ENCODE assay signal across 17 cellular contexts in genomic region chr2:150259746-150260145, GRCh38.
"Had no signal": no experiment of that assay in that cellular context is flagged by ENCODE, and none has a peak within 500 bp of the region (broad histone marks: within the 10 kb centered on the region; RNA-seq: fewer than 3 reads in every experiment).

No MANE protein-coding gene starts in this region.

- H3K27ac Mint-ChIP-seq: activated B cell treated with CpG ODN at 0.5 μM for 24 hours; activated CD4-positive, alpha-beta memory T cell treated with anti-CD3 and anti-CD28 coated beads for 36 hours; activated naive CD4-positive, alpha-beta T cell treated with anti-CD3 and anti-CD28 coated beads for 36 hours; activated T-cell treated with anti-CD3 and anti-CD28 coated beads, Interleukin-2, amount 50 U/mL, for 24 hours; natural killer cell; stimulated activated naive B cell treated with anti-CD40 and anti-IgM and Interleukin-4, amounts not matched to agents 10 μg/mL and 1 μg/mL and 100 μg/mL, for 72 hours; T-helper 2 cell treated with Interferon-gamma antibody and Interleukin-4, amounts not matched to agents 5 μg/mL and 100 μg/mL, for 36 hours had no signal

- H3K36me3 Mint-ChIP-seq: activated CD4-positive, alpha-beta memory T cell treated with anti-CD3 and anti-CD28 coated beads for 36 hours; stimulated activated naive B cell treated with anti-CD40 and anti-IgM and Interleukin-4, amounts not matched to agents 10 μg/mL and 1 μg/mL and 100 μg/mL, for 72 hours had no signal

- DNase-seq: activated B cell treated with CpG ODN at 0.5 μM for 24 hours; activated CD4-positive, alpha-beta memory T cell treated with anti-CD3 and anti-CD28 coated beads for 36 hours; activated CD4-positive, alpha-beta T cell treated with anti-CD3 and anti-CD28 coated beads for 4 hours; activated naive CD4-positive, alpha-beta T cell treated with anti-CD3 and anti-CD28 coated beads for 36 hours; activated T-cell treated with anti-CD3 and anti-CD28 coated beads, Interleukin-2, amount 50 U/mL, for 24 hours; dermis blood vessel endothelial cell; effector memory CD4-positive, alpha-beta T cell; foreskin melanocyte; kidney; left ventricle myocardium inferior; mammary epithelial cell; natural killer cell; stimulated activated naive B cell treated with anti-CD40 and anti-IgM and Interleukin-4, amounts not matched to agents 10 μg/mL and 1 μg/mL and 100 μg/mL, for 72 hours; upper lobe of left lung had no signal

- H3K9me3 Mint-ChIP-seq: activated CD4-positive, alpha-beta memory T cell treated with anti-CD3 and anti-CD28 coated beads for 36 hours; activated naive CD4-positive, alpha-beta T cell treated with anti-CD3 and anti-CD28 coated beads for 36 hours; T-helper 2 cell treated with Interferon-gamma antibody and Interleukin-4, amounts not matched to agents 5 μg/mL and 100 μg/mL, for 36 hours had no signal

- ATAC-seq: natural killer cell; stimulated activated naive B cell treated with anti-CD40 and anti-IgM and Interleukin-4, amounts not matched to agents 10 μg/mL and 1 μg/mL and 100 μg/mL, for 72 hours had no signal

- H3K27me3 ChIP-seq: esophagus muscularis mucosa, upper lobe of left lung had no signal

- H3K27ac ChIP-seq: esophagus muscularis mucosa, left ventricle myocardium inferior, thoracic aorta, upper lobe of left lung had no signal

- H3K4me1 Mint-ChIP-seq: activated B cell treated with CpG ODN at 0.5 μM for 24 hours; natural killer cell; stimulated activated naive B cell treated with anti-CD40 and anti-IgM and Interleukin-4, amounts not matched to agents 10 μg/mL and 1 μg/mL and 100 μg/mL, for 72 hours had no signal

- H3K4me3 ChIP-seq: esophagus muscularis mucosa, left ventricle myocardium inferior, thoracic aorta, upper lobe of left lung had no signal

- H3K36me3 ChIP-seq: esophagus muscularis mucosa, left ventricle myocardium inferior, thoracic aorta, upper lobe of left lung had no signal

- H3K9me3 ChIP-seq: esophagus muscularis mucosa, thoracic aorta, upper lobe of left lung had no signal

- H3K4me1 ChIP-seq: upper lobe of left lung had no signal

- H3K4me3 Mint-ChIP-seq: activated B cell treated with CpG ODN at 0.5 μM for 24 hours; activated CD4-positive, alpha-beta memory T cell treated with anti-CD3 and anti-CD28 coated beads for 36 hours; activated naive CD4-positive, alpha-beta T cell treated with anti-CD3 and anti-CD28 coated beads for 36 hours; activated T-cell treated with anti-CD3 and anti-CD28 coated beads, Interleukin-2, amount 50 U/mL, for 24 hours; natural killer cell; stimulated activated naive B cell treated with anti-CD40 and anti-IgM and Interleukin-4, amounts not matched to agents 10 μg/mL and 1 μg/mL and 100 μg/mL, for 72 hours; T-helper 2 cell treated with Interferon-gamma antibody and Interleukin-4, amounts not matched to agents 5 μg/mL and 100 μg/mL, for 36 hours had no signal

- H3K27me3 Mint-ChIP-seq: activated B cell treated with CpG ODN at 0.5 μM for 24 hours; activated CD4-positive, alpha-beta memory T cell treated with anti-CD3 and anti-CD28 coated beads for 36 hours; activated T-cell treated with anti-CD3 and anti-CD28 coated beads, Interleukin-2, amount 50 U/mL, for 24 hours; stimulated activated naive B cell treated with anti-CD40 and anti-IgM and Interleukin-4, amounts not matched to agents 10 μg/mL and 1 μg/mL and 100 μg/mL, for 72 hours had no signal
